11 cellular contexts compared by ENCODE assay signal in the genomic region with DNA sequence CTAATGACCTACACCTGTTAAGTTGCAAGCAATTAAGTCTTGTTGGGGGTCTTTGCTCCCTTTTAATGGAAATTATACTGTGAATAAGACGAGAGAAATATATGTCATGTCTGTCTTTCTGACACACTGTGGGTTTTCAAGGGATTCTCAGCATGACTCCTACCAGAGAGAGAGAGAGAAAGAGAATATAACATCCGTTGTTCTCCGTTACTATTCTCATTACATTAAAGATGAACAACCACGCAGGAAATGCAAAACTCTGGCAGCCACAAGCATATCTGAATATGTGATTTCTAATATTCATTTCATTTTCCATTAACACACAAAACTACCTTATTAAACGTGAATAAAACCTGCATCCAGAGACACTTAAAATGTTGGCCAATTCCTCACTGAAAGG.
DNase-seq lines count a peak whose midpoint lies in the region; ATAC-seq and TF ChIP-seq lines count a peak whose summit lies in the region.
"Had no signal": no experiment of that assay in that cellular context is flagged by ENCODE, and none has a peak within 500 bp of the region (broad histone marks: within the 10 kb centered on the region; RNA-seq: fewer than 3 reads in every experiment).

No MANE protein-coding gene starts in this region.

- no peak for TF ChIP-seq CTCF in chondrocyte (IDR thresholded peaks at IDR 0.05)

- peaks cover 7% of the 10 kb centered on the region for H3K9me3 Mint-ChIP-seq in activated CD4-positive, alpha-beta T cell treated with anti-CD3 and anti-CD28 coated beads, Interleukin-2, amount 10 ng/mL, durations not matched to agents 24 days and 14 days
- no peaks in the 10 kb centered on the region for H3K9me3 Mint-ChIP-seq in chondrocyte (ENCODE audit: low read depth)

- H3K27me3 Mint-ChIP-seq in activated CD4-positive, alpha-beta T cell treated with anti-CD3 and anti-CD28 coated beads, Interleukin-2, amount 10 ng/mL, durations not matched to agents 24 days and 14 days: peaks cover 2% of the 10 kb centered on the region
- peaks cover 12% of the 10 kb centered on the region for H3K27me3 Mint-ChIP-seq in chondrocyte (ENCODE audit: low read depth)

- peak overlapping the region; percentile 15 to 65 (median 38) for H3K9ac ChIP-seq in skeletal muscle tissue (ENCODE audit: low read depth in 1 of 3, low read length in 3 of 3)

- H3K36me3 Mint-ChIP-seq in activated CD4-positive, alpha-beta T cell treated with anti-CD3 and anti-CD28 coated beads, Interleukin-2, amount 10 ng/mL, durations not matched to agents 24 days and 14 days (ENCODE audit: low read depth): peaks cover 5% of the 10 kb centered on the region
- no peaks in the 10 kb centered on the region for H3K36me3 Mint-ChIP-seq in chondrocyte (ENCODE audit: low read depth)

- H3K27ac Mint-ChIP-seq in activated CD4-positive, alpha-beta T cell treated with anti-CD3 and anti-CD28 coated beads, Interleukin-2, amount 10 ng/mL, durations not matched to agents 24 days and 14 days: peak overlapping the region; percentile 97
- no peak overlapping the region for H3K27ac Mint-ChIP-seq in chondrocyte (ENCODE audit: unreplicated experiment)

- DNase-seq in activated CD4-positive, alpha-beta T cell treated with anti-CD3 and anti-CD28 coated beads, Interleukin-2, amount 10 ng/mL, durations not matched to agents 24 days and 14 days: peak; percentile 72
- no peak for DNase-seq in activated CD4-positive, alpha-beta T cell treated with anti-CD3 and anti-CD28 coated beads for 4 hours
- DNase-seq in chondrocyte (ENCODE audit: low spot score): no peak
- DNase-seq in SW 1271 (lab: John Stamatoyannopoulos, UW): no peak
- no peak for DNase-seq in NCI-H1417 treated with DMSO at 0.1 percent for 48 hours (lab: John Stamatoyannopoulos, UW)

- no peaks in the 10 kb centered on the region for H3K36me3 ChIP-seq in skeletal muscle tissue (ENCODE audit: control insufficient read depth in 3 of 3, insufficient read depth in 3 of 3, low read length in 3 of 3)
- H3K36me3 ChIP-seq: SJSA1 had no signal

- peaks cover 36% of the 10 kb centered on the region for H3K4me1 Mint-ChIP-seq in activated CD4-positive, alpha-beta T cell treated with anti-CD3 and anti-CD28 coated beads, Interleukin-2, amount 10 ng/mL, durations not matched to agents 24 days and 14 days
- peaks cover 11% of the 10 kb centered on the region for H3K4me1 Mint-ChIP-seq in chondrocyte (ENCODE audit: low read depth)

- no peaks in the 10 kb centered on the region for H3K27me3 ChIP-seq in skeletal muscle tissue (ENCODE audit: control insufficient read depth in 3 of 3, insufficient read depth in 3 of 3, low read length in 3 of 3)
- H3K27me3 ChIP-seq: SJSA1 had no signal

- H3K4me1 ChIP-seq in skeletal muscle tissue (ENCODE audit: control insufficient read depth in 3 of 3, insufficient read depth in 3 of 3, low read length in 3 of 3): peaks cover 2 to 10% (median 6%) of the 10 kb centered on the region in 3 donors
- H3K4me1 ChIP-seq: A549, SJSA1 had no signal

- peak overlapping the region; percentile 57 to 70 (median 68) for H3K4me3 ChIP-seq in skeletal muscle tissue (ENCODE audit: low read length in 3 of 3)
- H3K4me3 ChIP-seq: A549, SJSA1, smooth muscle cell had no signal

- no peaks in the 10 kb centered on the region for H3K9me3 ChIP-seq in skeletal muscle tissue (ENCODE audit: control insufficient read depth in 3 of 3, low read length in 3 of 3)
- H3K9me3 ChIP-seq: A549, SJSA1 had no signal

- no peak overlapping the region for H3K27ac ChIP-seq in skeletal muscle tissue (ENCODE audit: low read depth, low read length)
- H3K27ac ChIP-seq: A549, SJSA1 had no signal

- peak overlapping the region; percentile 88 for H3K4me3 Mint-ChIP-seq in activated CD4-positive, alpha-beta T cell treated with anti-CD3 and anti-CD28 coated beads, Interleukin-2, amount 10 ng/mL, durations not matched to agents 24 days and 14 days
- H3K4me3 Mint-ChIP-seq in chondrocyte (ENCODE audit: unreplicated experiment): peak overlapping the region; percentile 14

- ATAC-seq in HG03378 (IDR thresholded peaks at IDR 0.05; ENCODE audit: unreplicated experiment) (peak; percentile 9), HG02852 (IDR thresholded peaks at IDR 0.05; ENCODE audit: unreplicated experiment) (no peak)
- ATAC-seq: A549 had no signal

- intact Hi-C loops in activated CD4-positive, alpha-beta T cell treated with anti-CD3 and anti-CD28 coated beads, Interleukin-2, amount 10 ng/mL, durations not matched to agents 24 days and 14 days (cut with micrococcal nuclease): loop anchor here (1.0 to 10.0 kb wide), 5 partner anchors 25 to 183 kb away; a partner anchor contains a TSS
